Comparison of ENCODE assay signal across 8 cellular contexts in the genomic region with DNA sequence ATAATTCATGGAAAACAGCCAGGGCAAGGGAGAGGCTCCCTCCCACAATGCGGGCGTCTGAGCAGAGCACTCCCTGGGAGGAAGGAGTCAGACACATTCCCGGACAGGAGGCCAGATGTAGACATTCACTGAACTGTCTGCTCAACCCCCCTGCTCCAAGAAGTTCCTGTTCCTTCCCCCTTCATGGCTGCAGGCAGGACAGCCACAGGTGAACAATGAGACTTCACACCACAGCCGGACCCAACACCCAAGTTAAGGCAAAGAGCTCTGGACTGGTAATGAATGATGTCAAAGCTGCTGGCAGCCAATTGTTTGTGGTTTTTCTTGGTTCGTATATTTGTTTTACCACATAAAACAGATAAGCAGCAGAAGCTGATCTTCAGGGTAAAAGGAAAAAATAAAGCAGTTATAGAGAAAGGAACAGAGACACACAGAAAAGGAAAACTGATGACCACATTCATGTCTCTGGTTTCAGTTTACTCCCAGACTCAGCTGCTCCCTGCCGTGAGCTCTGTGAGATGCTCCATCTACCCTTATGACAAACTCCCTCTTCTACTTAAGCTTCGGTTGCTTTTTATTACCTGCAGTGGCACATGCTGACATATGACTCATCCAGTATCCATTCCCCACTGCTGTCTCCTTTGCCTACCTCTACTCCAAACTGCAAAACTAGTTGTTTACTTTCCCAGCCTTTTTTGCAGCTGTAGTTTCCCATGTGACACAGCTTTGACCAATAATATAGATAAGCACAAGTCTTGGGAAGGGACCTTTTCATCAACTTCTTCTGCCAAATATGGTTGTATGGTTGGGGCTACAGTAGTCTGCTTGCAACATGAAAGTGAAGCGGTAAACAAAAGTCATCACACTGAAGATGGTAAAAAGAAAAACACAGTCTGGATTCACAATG.
A peak's percentile ranks its signal among the peaks of the same experiment; 100 is the strongest.
DNase-seq lines count a peak whose midpoint lies in the region; ATAC-seq and TF ChIP-seq lines count a peak whose summit lies in the region.

No MANE protein-coding gene starts in this region.

- H3K36me3 Mint-ChIP-seq in central memory CD8-positive, alpha-beta T cell (ENCODE audit: insufficient read depth): peaks cover 2% of the 10 kb centered on the region

- peaks cover 11% of the 10 kb centered on the region for H3K27me3 Mint-ChIP-seq in central memory CD8-positive, alpha-beta T cell

- H3K4me1 Mint-ChIP-seq in central memory CD8-positive, alpha-beta T cell: peaks cover 16% of the 10 kb centered on the region

- DNase-seq in stimulated activated CD4-positive, alpha-beta T cell treated with anti-CD3 and anti-CD28 coated beads, Interleukin-1b, Interleukin-23, amount 100 ng/mL, for 48 hours: peak; percentile 25
- DNase-seq in stimulated activated CD4-positive, alpha-beta T cell treated with anti-CD3 and anti-CD28 coated beads, Interleukin-2, amount 100 ng/mL, for 48 hours: no peak
- peak; percentile 79 for DNase-seq in NCI-H2196 treated with DMSO at 0.1 percent for 48 hours (lab: John Stamatoyannopoulos, UW; ENCODE audit: unreplicated experiment)
- DNase-seq in central memory CD8-positive, alpha-beta T cell (ENCODE audit: low spot score in 2 of 2): no peak
- DNase-seq in effector CD4-positive, alpha-beta T cell: no peak
- DNase-seq in activated gamma-delta T cell treated with Interleukin-2 at 50 U/mL for 16 hours: no peak

- peaks cover 18% of the 10 kb centered on the region for H3K36me3 ChIP-seq in neutrophil

- H3K27ac ChIP-seq in neutrophil: peak overlapping the region; percentile 79

- H3K27me3 ChIP-seq in neutrophil: no peaks in the 10 kb centered on the region

- H3K9me3 ChIP-seq in neutrophil: no peaks in the 10 kb centered on the region

- peaks cover 61% of the 10 kb centered on the region in 2 experiments for H3K4me1 ChIP-seq in neutrophil (ENCODE audit: control insufficient read depth in 1 of 2, insufficient read depth in 1 of 2, low read depth in 1 of 2, low read length in 1 of 2)

- H3K4me3 Mint-ChIP-seq in central memory CD8-positive, alpha-beta T cell: peak overlapping the region; percentile 53

- ATAC-seq in central memory CD8-positive, alpha-beta T cell (replicated peaks; ENCODE audit: extremely low read depth, poor library complexity, severe bottlenecking): peak; percentile 53
- no peak for ATAC-seq in GM21367 (IDR thresholded peaks at IDR 0.05; ENCODE audit: unreplicated experiment)

- H3K27ac Mint-ChIP-seq in central memory CD8-positive, alpha-beta T cell (ENCODE audit: low read depth): peak overlapping the region; percentile 29

- H3K4me3 ChIP-seq in neutrophil (ENCODE audit: low read depth in 1 of 2, low read length in 1 of 2): peak overlapping the region; percentile 16 to 30

- H3K9me3 Mint-ChIP-seq in central memory CD8-positive, alpha-beta T cell: no peaks in the 10 kb centered on the region

- TF ChIP-seq CTCF in neutrophil (IDR thresholded peaks at IDR 0.05): no peak

Comparison
In these comparisons a context has a peak if more than half of its experiments do, and no peak if none do; other contexts are left out.
1. DNase-seq: peak in stimulated activated CD4-positive, alpha-beta T cell treated with anti-CD3 and anti-CD28 coated beads, Interleukin-1b, Interleukin-23, amount 100 ng/mL, for 48 hours (single experiment) and NCI-H2196 treated with DMSO at 0.1 percent for 48 hours (single experiment); none in stimulated activated CD4-positive, alpha-beta T cell treated with anti-CD3 and anti-CD28 coated beads, Interleukin-2, amount 100 ng/mL, for 48 hours (0 of 2), central memory CD8-positive, alpha-beta T cell (0 of 2), effector CD4-positive, alpha-beta T cell (single experiment) and activated gamma-delta T cell treated with Interleukin-2 at 50 U/mL for 16 hours (single experiment).